ENCODE assay signal across 18 cellular contexts in genomic region chr3:38207262-38208003, GRCh38. TPM values are rescaled to one million over a fixed set of nuclear protein-coding genes. Genes with fewer than 3 reads are reported as not detected.
DNase-seq lines count a peak whose midpoint lies in the region; ATAC-seq and TF ChIP-seq lines count a peak whose summit lies in the region.
"Had no signal": no experiment of that assay in that cellular context is flagged by ENCODE, and none has a peak within 500 bp of the region (broad histone marks: within the 10 kb centered on the region; RNA-seq: fewer than 3 reads in every experiment).

No MANE protein-coding gene starts in this region.

- DNase-seq in NOMO-1 (lab: John Stamatoyannopoulos, UW; ENCODE audit: unreplicated experiment in 2 of 2) (peak; percentile 16 to 22), NOMO-1 treated with dmso at 0.1 percent for 144 hours (lab: John Stamatoyannopoulos, UW; ENCODE audit: unreplicated experiment) (no peak), KBM-7 (peak; percentile 7), nephron progenitor cell (no peak), NCI-H524 (lab: John Stamatoyannopoulos, UW) (no peak), GM03348 (ENCODE audit: low spot score) (no peak)
- DNase-seq in activated T-helper 1 cell treated with anti-CD3 and anti-CD28 coated beads, Interleukin-12 subunit alpha, Interleukin-12 subunit beta, Interleukin-2, Interleukin-4 antibody, amounts not matched to agents 30 ng/mL and 10 ng/mL and 1 ng/mL, durations not matched to agents 14 hours and 24 hours and 36 hours (ENCODE audit: low spot score) = no peak
- no peak for DNase-seq in activated CD8-positive, alpha-beta memory T cell treated with anti-CD3 and anti-CD28 coated beads, Interleukin-2, amount 10 ng/mL, durations not matched to agents 7 days and 5 days
- DNase-seq: 8988T, Calu3, H7, Karpas-422, MM.1S, NCI-H1436, NCI-H2107, NCI-H345, SHP77 had no signal

- CTCF ChIA-PET in activated CD8-positive, alpha-beta memory T cell treated with anti-CD3 and anti-CD28 coated beads, Interleukin-2, amount 10 ng/mL, durations not matched to agents 7 days and 5 days (lab: Charles Lee) = interaction anchor here (2.2 kb wide), 1 partner anchor 12 kb away, joined by 6 read pairs; no protein-coding TSS in a partner anchor

- no peak for ATAC-seq in activated CD8-positive, alpha-beta memory T cell treated with anti-CD3 and anti-CD28 coated beads, Interleukin-2, amount 10 ng/mL, durations not matched to agents 7 days and 5 days
- ATAC-seq: GM12878 had no signal

- no peak for TF ChIP-seq CTCF in nephron progenitor cell (IDR thresholded peaks at IDR 0.05)

- peaks cover 24% of the 10 kb centered on the region for H3K36me3 Mint-ChIP-seq in activated T-helper 1 cell treated with anti-CD3 and anti-CD28 coated beads, Interleukin-12 subunit alpha, Interleukin-12 subunit beta, Interleukin-2, Interleukin-4 antibody, amounts not matched to agents 30 ng/mL and 10 ng/mL and 1 ng/mL, durations not matched to agents 14 hours and 24 hours and 36 hours (ENCODE audit: low read depth)
- peaks cover 54% of the 10 kb centered on the region for H3K36me3 Mint-ChIP-seq in nephron progenitor cell (ENCODE audit: low read depth)
- H3K36me3 Mint-ChIP-seq in activated CD8-positive, alpha-beta memory T cell treated with anti-CD3 and anti-CD28 coated beads, Interleukin-2, amount 10 ng/mL, durations not matched to agents 7 days and 5 days = peaks cover 37% of the 10 kb centered on the region

- H3K4me1 Mint-ChIP-seq in activated T-helper 1 cell treated with anti-CD3 and anti-CD28 coated beads, Interleukin-12 subunit alpha, Interleukin-12 subunit beta, Interleukin-2, Interleukin-4 antibody, amounts not matched to agents 30 ng/mL and 10 ng/mL and 1 ng/mL, durations not matched to agents 14 hours and 24 hours and 36 hours (ENCODE audit: low read depth) = peaks cover 76% of the 10 kb centered on the region
- H3K4me1 Mint-ChIP-seq in nephron progenitor cell = peaks cover 17% of the 10 kb centered on the region
- H3K4me1 Mint-ChIP-seq in activated CD8-positive, alpha-beta memory T cell treated with anti-CD3 and anti-CD28 coated beads, Interleukin-2, amount 10 ng/mL, durations not matched to agents 7 days and 5 days = peaks cover 68% of the 10 kb centered on the region

- no peaks in the 10 kb centered on the region for H3K9me3 Mint-ChIP-seq in activated T-helper 1 cell treated with anti-CD3 and anti-CD28 coated beads, Interleukin-12 subunit alpha, Interleukin-12 subunit beta, Interleukin-2, Interleukin-4 antibody, amounts not matched to agents 30 ng/mL and 10 ng/mL and 1 ng/mL, durations not matched to agents 14 hours and 24 hours and 36 hours
- H3K9me3 Mint-ChIP-seq in nephron progenitor cell = no peaks in the 10 kb centered on the region
- no peaks in the 10 kb centered on the region for H3K9me3 Mint-ChIP-seq in activated CD8-positive, alpha-beta memory T cell treated with anti-CD3 and anti-CD28 coated beads, Interleukin-2, amount 10 ng/mL, durations not matched to agents 7 days and 5 days (ENCODE audit: low read depth)

- in situ Hi-C loops in KBM-7 (cut with MboI; ENCODE audit: low pct_unique_long_range_greater_than_20kb, low sequenced_read_pairs) = no loop called here

- peak overlapping the region; percentile 14 for H3K27ac Mint-ChIP-seq in activated T-helper 1 cell treated with anti-CD3 and anti-CD28 coated beads, Interleukin-12 subunit alpha, Interleukin-12 subunit beta, Interleukin-2, Interleukin-4 antibody, amounts not matched to agents 30 ng/mL and 10 ng/mL and 1 ng/mL, durations not matched to agents 14 hours and 24 hours and 36 hours
- peak overlapping the region; percentile 34 for H3K27ac Mint-ChIP-seq in nephron progenitor cell
- H3K27ac Mint-ChIP-seq in activated CD8-positive, alpha-beta memory T cell treated with anti-CD3 and anti-CD28 coated beads, Interleukin-2, amount 10 ng/mL, durations not matched to agents 7 days and 5 days = no peak overlapping the region

- intact Hi-C loops in activated T-helper 1 cell treated with anti-CD3 and anti-CD28 coated beads, Interleukin-12 subunit alpha, Interleukin-12 subunit beta, Interleukin-2, Interleukin-4 antibody, amounts not matched to agents 30 ng/mL and 10 ng/mL and 1 ng/mL, durations not matched to agents 14 hours and 24 hours and 36 hours (cut with micrococcal nuclease) = loop anchor here (5.0 kb wide), 1 partner anchor 245 kb away; the partner anchor contains the start of gene ACVR2B

- no peak overlapping the region for H3K4me3 Mint-ChIP-seq in activated T-helper 1 cell treated with anti-CD3 and anti-CD28 coated beads, Interleukin-12 subunit alpha, Interleukin-12 subunit beta, Interleukin-2, Interleukin-4 antibody, amounts not matched to agents 30 ng/mL and 10 ng/mL and 1 ng/mL, durations not matched to agents 14 hours and 24 hours and 36 hours
- no peak overlapping the region for H3K4me3 Mint-ChIP-seq in nephron progenitor cell
- no peak overlapping the region for H3K4me3 Mint-ChIP-seq in activated CD8-positive, alpha-beta memory T cell treated with anti-CD3 and anti-CD28 coated beads, Interleukin-2, amount 10 ng/mL, durations not matched to agents 7 days and 5 days

- no peaks in the 10 kb centered on the region for H3K27me3 Mint-ChIP-seq in activated T-helper 1 cell treated with anti-CD3 and anti-CD28 coated beads, Interleukin-12 subunit alpha, Interleukin-12 subunit beta, Interleukin-2, Interleukin-4 antibody, amounts not matched to agents 30 ng/mL and 10 ng/mL and 1 ng/mL, durations not matched to agents 14 hours and 24 hours and 36 hours (ENCODE audit: insufficient read depth)
- no peaks in the 10 kb centered on the region for H3K27me3 Mint-ChIP-seq in nephron progenitor cell (ENCODE audit: low read depth, poor library complexity)
- H3K27me3 Mint-ChIP-seq in activated CD8-positive, alpha-beta memory T cell treated with anti-CD3 and anti-CD28 coated beads, Interleukin-2, amount 10 ng/mL, durations not matched to agents 7 days and 5 days = no peaks in the 10 kb centered on the region

RNA-seq across cellular contexts. Expression of gene OXSR1, which starts 42.1 kb away (rescaled TPM):
- 48.6 and 50.8 TPM in 2 replicates for total RNA-seq in activated T-helper 1 cell treated with anti-CD3 and anti-CD28 coated beads, Interleukin-12 subunit alpha, Interleukin-12 subunit beta, Interleukin-2, Interleukin-4 antibody, amounts not matched to agents 30 ng/mL and 10 ng/mL and 1 ng/mL, durations not matched to agents 14 hours and 24 hours and 36 hours
- total RNA-seq in activated CD8-positive, alpha-beta memory T cell treated with anti-CD3 and anti-CD28 coated beads, Interleukin-2, amount 10 ng/mL, durations not matched to agents 7 days and 5 days = 10 to 100 TPM; 47.8 to 56.3 TPM

RNA-seq across cellular contexts. Expression of gene SLC22A13, which starts 58.2 kb away (rescaled TPM):
- 0.65 and 0.78 TPM in 2 replicates for total RNA-seq in activated T-helper 1 cell treated with anti-CD3 and anti-CD28 coated beads, Interleukin-12 subunit alpha, Interleukin-12 subunit beta, Interleukin-2, Interleukin-4 antibody, amounts not matched to agents 30 ng/mL and 10 ng/mL and 1 ng/mL, durations not matched to agents 14 hours and 24 hours and 36 hours
- total RNA-seq in activated CD8-positive, alpha-beta memory T cell treated with anti-CD3 and anti-CD28 coated beads, Interleukin-2, amount 10 ng/mL, durations not matched to agents 7 days and 5 days = 1 to 10 TPM in 1 of 2 experiments, under 1 TPM in 1; 0.47 to 1.1 TPM

Comparison
In these comparisons a context has a peak if more than half of its experiments do, and no peak if none do; other contexts are left out.
1. DNase-seq: peak in NOMO-1 (2 of 2) and KBM-7 (single experiment); none in NOMO-1 treated with dmso at 0.1 percent for 144 hours (single experiment), activated T-helper 1 cell treated with anti-CD3 and anti-CD28 coated beads, Interleukin-12 subunit alpha, Interleukin-12 subunit beta, Interleukin-2, Interleukin-4 antibody, amounts not matched to agents 30 ng/mL and 10 ng/mL and 1 ng/mL, durations not matched to agents 14 hours and 24 hours and 36 hours (single experiment), nephron progenitor cell (single experiment), activated CD8-positive, alpha-beta memory T cell treated with anti-CD3 and anti-CD28 coated beads, Interleukin-2, amount 10 ng/mL, durations not matched to agents 7 days and 5 days (single experiment), NCI-H524 (0 of 2) and GM03348 (single experiment).